8 cellular contexts compared by ENCODE assay signal in genomic region chr11:69101100-69101791, GRCh38. TPM values are rescaled to one million over a fixed set of nuclear protein-coding genes. Genes with fewer than 3 reads are reported as not detected.
DNase-seq lines count a peak whose midpoint lies in the region; ATAC-seq and TF ChIP-seq lines count a peak whose summit lies in the region.

No MANE protein-coding gene starts in this region.

- H3K27ac Mint-ChIP-seq in neural crest cell (ENCODE audit: unreplicated experiment): no peak overlapping the region
- no peak overlapping the region for H3K27ac Mint-ChIP-seq in stimulated activated naive CD8-positive, alpha-beta T cell treated with anti-CD3 and anti-CD28 coated beads, Interleukin-15, amount 100 ng/mL, for 72 hours

- H3K36me3 ChIP-seq in DOHH2 (ENCODE audit: control insufficient read depth, low read length): no peaks in the 10 kb centered on the region

- no peaks in the 10 kb centered on the region for H3K9me2 ChIP-seq in DOHH2 (replicated peaks; ENCODE audit: control insufficient read depth, low read length)

- H3K79me2 ChIP-seq in DOHH2 (ENCODE audit: control insufficient read depth, low read length): no peaks in the 10 kb centered on the region

- H3K27ac ChIP-seq in DOHH2 (ENCODE audit: low read depth, low read length): no peak overlapping the region

- H3K4me1 Mint-ChIP-seq in neural crest cell: no peaks in the 10 kb centered on the region
- H3K4me1 Mint-ChIP-seq in stimulated activated naive CD8-positive, alpha-beta T cell treated with anti-CD3 and anti-CD28 coated beads, Interleukin-15, amount 100 ng/mL, for 72 hours: peaks cover 16% of the 10 kb centered on the region

- H4K20me1 ChIP-seq in DOHH2 (ENCODE audit: control insufficient read depth, insufficient read depth, low read depth, low read length): no peaks in the 10 kb centered on the region

- no peaks in the 10 kb centered on the region for H3K4me1 ChIP-seq in DOHH2 (ENCODE audit: control insufficient read depth, low read length)

- H3K4me2 ChIP-seq in DOHH2 (ENCODE audit: low read length): no peak overlapping the region

- no peaks in the 10 kb centered on the region for H3K9me3 ChIP-seq in DOHH2 (ENCODE audit: control insufficient read depth, insufficient read depth, low read length)

- no peaks in the 10 kb centered on the region for H3K36me3 Mint-ChIP-seq in neural crest cell (ENCODE audit: low read depth)

- ATAC-seq in HG03520 (IDR thresholded peaks at IDR 0.05; ENCODE audit: unreplicated experiment): peak; percentile 48
- peak; percentile 89 for ATAC-seq in stimulated activated naive CD8-positive, alpha-beta T cell treated with anti-CD3 and anti-CD28 coated beads, Interleukin-15, amount 100 ng/mL, for 72 hours
- no peak for ATAC-seq in HG03139 (IDR thresholded peaks at IDR 0.05; ENCODE audit: unreplicated experiment)

- DNase-seq in OCI-M1 (lab: John Stamatoyannopoulos, UW): peak; percentile 94
- DNase-seq in activated T-cell treated with anti-CD3 and anti-CD28 coated beads, Interleukin-2, amount 50 U/mL, for 48 hours: peak; percentile 82 to 86
- peak; percentile 81 for DNase-seq in fibroblast of gingiva (ENCODE audit: low read depth)
- peak; percentile 74 for DNase-seq in neural crest cell (ENCODE audit: low read depth, low spot score)
- peak; percentile 67 to 76 for DNase-seq in stimulated activated naive CD8-positive, alpha-beta T cell treated with anti-CD3 and anti-CD28 coated beads, Interleukin-15, amount 100 ng/mL, for 72 hours

- no peaks in the 10 kb centered on the region for H3K27me3 Mint-ChIP-seq in neural crest cell (ENCODE audit: low read depth)
- H3K27me3 Mint-ChIP-seq in stimulated activated naive CD8-positive, alpha-beta T cell treated with anti-CD3 and anti-CD28 coated beads, Interleukin-15, amount 100 ng/mL, for 72 hours: peaks cover 21% of the 10 kb centered on the region

- no peak overlapping the region for H3K4me3 ChIP-seq in DOHH2 (ENCODE audit: low read length)

- H3K4me3 Mint-ChIP-seq in neural crest cell: no peak overlapping the region
- no peak overlapping the region for H3K4me3 Mint-ChIP-seq in stimulated activated naive CD8-positive, alpha-beta T cell treated with anti-CD3 and anti-CD28 coated beads, Interleukin-15, amount 100 ng/mL, for 72 hours

- peak; percentile 93 for TF ChIP-seq CTCF in DOHH2 (IDR thresholded peaks at IDR 0.05; ENCODE audit: low read depth, low read length, poor library complexity, severe bottlenecking)
- peak; percentile 100 for TF ChIP-seq CTCF in neural crest cell (conservative IDR thresholded peaks at IDR 0.05)

- no peaks in the 10 kb centered on the region for H3K9me3 Mint-ChIP-seq in neural crest cell
- no peaks in the 10 kb centered on the region for H3K9me3 Mint-ChIP-seq in stimulated activated naive CD8-positive, alpha-beta T cell treated with anti-CD3 and anti-CD28 coated beads, Interleukin-15, amount 100 ng/mL, for 72 hours

- no peaks in the 10 kb centered on the region for H3F3A ChIP-seq in DOHH2 (ENCODE audit: control insufficient read depth, insufficient read depth)

- H3K27me3 ChIP-seq in DOHH2 (ENCODE audit: control insufficient read depth, low read length): no peaks in the 10 kb centered on the region; the same call in 1 of the 2 replicates

RNA-seq across cellular contexts. Expression of gene TPCN2, which starts 52.5 kb away (rescaled TPM):
- total RNA-seq in neural crest cell: 14.2 and 14.4 TPM in 2 replicates

RNA-seq across cellular contexts. Expression of gene SMIM38, which starts 54.5 kb away (rescaled TPM):
- total RNA-seq in neural crest cell: 1.1 and 1.4 TPM in 2 replicates
